ENCODE assay signal across 8 cellular contexts in the genomic region with DNA sequence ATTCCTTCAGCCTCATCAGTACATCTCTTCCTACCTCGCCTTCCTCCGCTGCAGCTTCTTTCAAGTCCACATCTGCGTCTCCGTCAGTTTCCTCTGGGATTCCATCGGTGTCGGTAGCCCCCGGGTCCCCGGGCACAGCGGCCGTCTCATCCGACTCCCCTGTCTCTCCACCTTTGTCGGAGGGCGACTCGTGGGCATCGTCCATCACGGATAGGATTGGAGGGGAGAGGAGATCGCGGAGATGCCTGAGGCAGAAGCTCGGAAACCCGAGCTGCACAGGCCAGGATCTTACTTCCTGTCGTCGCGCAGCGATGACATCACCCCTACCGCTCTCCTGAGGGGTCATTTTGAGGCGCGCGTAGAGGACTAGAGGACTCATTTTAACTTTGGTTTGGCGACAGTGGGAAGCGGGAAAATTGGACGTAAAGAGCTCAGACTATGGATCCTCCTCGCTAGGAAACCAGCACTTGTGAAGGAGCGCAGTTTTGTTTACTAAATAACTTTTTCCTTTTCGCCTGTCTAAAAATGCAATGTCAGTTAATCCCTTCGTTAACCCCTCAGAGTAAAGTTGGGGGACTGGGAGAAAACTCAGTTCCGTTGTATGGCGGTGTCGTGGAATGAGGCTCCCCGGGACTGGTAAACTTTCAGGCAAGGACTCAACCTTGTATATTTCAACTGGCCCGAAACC.
DNase-seq lines count a peak whose midpoint lies in the region; ATAC-seq and TF ChIP-seq lines count a peak whose summit lies in the region.

A gene with protein sequence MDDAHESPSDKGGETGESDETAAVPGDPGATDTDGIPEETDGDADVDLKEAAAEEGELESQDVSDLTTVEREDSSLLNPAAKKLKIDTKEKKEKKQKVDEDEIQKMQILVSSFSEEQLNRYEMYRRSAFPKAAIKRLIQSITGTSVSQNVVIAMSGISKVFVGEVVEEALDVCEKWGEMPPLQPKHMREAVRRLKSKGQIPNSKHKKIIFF (minus strand): TSS at position 290 of the 688 bp plus-strand sequence. CDS start 85 bp downstream, at position 205.

- peak; percentile 95 for TF ChIP-seq POLR2A in GM19099 (IDR thresholded peaks at IDR 0.05; ENCODE audit: extremely low read depth, insufficient read length, low read depth)

- peak; percentile 71 for DNase-seq in AG09309 (ENCODE audit: low read depth)
- peak; percentile 95 for DNase-seq in NCI-H510A (lab: John Stamatoyannopoulos, UW)
- peak; percentile 86 for DNase-seq in activated CD4-positive, CD25-positive, alpha-beta regulatory T cell treated with anti-CD3 and anti-CD28 coated beads, Interleukin-2, amount 50 U/mL, for 72 hours
- peak; percentile 96 for DNase-seq in cerebellar cortex (ENCODE audit: low spot score)
- DNase-seq in iris pigment epithelial cell (ENCODE audit: low read depth): peak; percentile 96
- DNase-seq in stimulated activated CD4-positive, alpha-beta T cell treated with anti-CD3 and anti-CD28 coated beads, Interleukin-12 subunit alpha, Interleukin-12 subunit beta, amount 100 ng/mL, for 24 hours (ENCODE audit: low read depth in 2 of 2): peak; percentile 78 to 89

- TF ChIP-seq CTCF in AG09309 (IDR thresholded peaks at IDR 0.05; ENCODE audit: control insufficient read depth, insufficient read depth, low read depth, low read length, missing control alignments): no peak

- ATAC-seq in HG03432 (IDR thresholded peaks at IDR 0.05; ENCODE audit: unreplicated experiment): peak; percentile 76

- H3K4me3 ChIP-seq in AG09309 (ENCODE audit: control insufficient read depth, low read depth, low read length): peak within 1 kb of the TSS; percentile 87

Comparison
In these comparisons a context has a peak if more than half of its experiments do, and no peak if none do; other contexts are left out.
1. Peak in every context shown above with its lines: DNase-seq, ATAC-seq and H3K4me3 ChIP-seq.